1 cellular context compared by ENCODE assay signal in genomic region chr14:72547999-72548398, GRCh38.
TF ChIP-seq lines count a peak whose summit lies in the region.

No MANE protein-coding gene starts in this region.

TF ChIP-seq in GM12878, 131 proteins besides CTCF, POLR2A, EP300 and RAD21 (continued from another document):
- TF ChIP-seq, protein P1, sequence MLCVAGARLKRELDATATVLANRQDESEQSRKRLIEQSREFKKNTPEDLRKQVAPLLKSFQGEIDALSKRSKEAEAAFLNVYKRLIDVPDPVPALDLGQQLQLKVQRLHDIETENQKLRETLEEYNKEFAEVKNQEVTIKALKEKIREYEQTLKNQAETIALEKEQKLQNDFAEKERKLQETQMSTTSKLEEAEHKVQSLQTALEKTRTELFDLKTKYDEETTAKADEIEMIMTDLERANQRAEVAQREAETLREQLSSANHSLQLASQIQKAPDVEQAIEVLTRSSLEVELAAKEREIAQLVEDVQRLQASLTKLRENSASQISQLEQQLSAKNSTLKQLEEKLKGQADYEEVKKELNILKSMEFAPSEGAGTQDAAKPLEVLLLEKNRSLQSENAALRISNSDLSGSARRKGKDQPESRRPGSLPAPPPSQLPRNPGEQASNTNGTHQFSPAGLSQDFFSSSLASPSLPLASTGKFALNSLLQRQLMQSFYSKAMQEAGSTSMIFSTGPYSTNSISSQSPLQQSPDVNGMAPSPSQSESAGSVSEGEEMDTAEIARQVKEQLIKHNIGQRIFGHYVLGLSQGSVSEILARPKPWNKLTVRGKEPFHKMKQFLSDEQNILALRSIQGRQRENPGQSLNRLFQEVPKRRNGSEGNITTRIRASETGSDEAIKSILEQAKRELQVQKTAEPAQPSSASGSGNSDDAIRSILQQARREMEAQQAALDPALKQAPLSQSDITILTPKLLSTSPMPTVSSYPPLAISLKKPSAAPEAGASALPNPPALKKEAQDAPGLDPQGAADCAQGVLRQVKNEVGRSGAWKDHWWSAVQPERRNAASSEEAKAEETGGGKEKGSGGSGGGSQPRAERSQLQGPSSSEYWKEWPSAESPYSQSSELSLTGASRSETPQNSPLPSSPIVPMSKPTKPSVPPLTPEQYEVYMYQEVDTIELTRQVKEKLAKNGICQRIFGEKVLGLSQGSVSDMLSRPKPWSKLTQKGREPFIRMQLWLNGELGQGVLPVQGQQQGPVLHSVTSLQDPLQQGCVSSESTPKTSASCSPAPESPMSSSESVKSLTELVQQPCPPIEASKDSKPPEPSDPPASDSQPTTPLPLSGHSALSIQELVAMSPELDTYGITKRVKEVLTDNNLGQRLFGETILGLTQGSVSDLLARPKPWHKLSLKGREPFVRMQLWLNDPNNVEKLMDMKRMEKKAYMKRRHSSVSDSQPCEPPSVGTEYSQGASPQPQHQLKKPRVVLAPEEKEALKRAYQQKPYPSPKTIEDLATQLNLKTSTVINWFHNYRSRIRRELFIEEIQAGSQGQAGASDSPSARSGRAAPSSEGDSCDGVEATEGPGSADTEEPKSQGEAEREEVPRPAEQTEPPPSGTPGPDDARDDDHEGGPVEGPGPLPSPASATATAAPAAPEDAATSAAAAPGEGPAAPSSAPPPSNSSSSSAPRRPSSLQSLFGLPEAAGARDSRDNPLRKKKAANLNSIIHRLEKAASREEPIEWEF (IDR thresholded peaks at IDR 0.05; ENCODE audit: insufficient replicate concordance, low read depth, low read length): no peak
- TF ChIP-seq SMC3 (IDR thresholded peaks at IDR 0.05; ENCODE audit: borderline replicate concordance, low read length): no peak
- TF ChIP-seq NRF1 (conservative IDR thresholded peaks at IDR 0.05; ENCODE audit: low read depth, low read length): no peak
- TF ChIP-seq SUPT20H (IDR thresholded peaks at IDR 0.05; ENCODE audit: borderline replicate concordance, control insufficient read depth, low read depth, low read length): no peak
- no peak for TF ChIP-seq PRDM15 (CRISPR knock-in tag; IDR thresholded peaks at IDR 0.05)
- TF ChIP-seq YY1 (IDR thresholded peaks at IDR 0.05; ENCODE audit: low read depth, low read length): no peak
- no peak for TF ChIP-seq SREBF2 (IDR thresholded peaks at IDR 0.05; ENCODE audit: low read length)
- TF ChIP-seq POLR2AphosphoS2 (IDR thresholded peaks at IDR 0.05; ENCODE audit: low read depth, low read length): no peak
- no peak for TF ChIP-seq RB1 (IDR thresholded peaks at IDR 0.05; ENCODE audit: borderline replicate concordance)
- TF ChIP-seq SRF (IDR thresholded peaks at IDR 0.05; ENCODE audit: low read depth in 2 of 2, low read length in 2 of 2): no peak
- TF ChIP-seq PKNOX1 (IDR thresholded peaks at IDR 0.05): no peak
- no peak for TF ChIP-seq BCLAF1 (IDR thresholded peaks at IDR 0.05)
TF ChIP-seq in GM12878: peak in this region for 0.
